9 cellular contexts compared by ENCODE assay signal in the genomic region with DNA sequence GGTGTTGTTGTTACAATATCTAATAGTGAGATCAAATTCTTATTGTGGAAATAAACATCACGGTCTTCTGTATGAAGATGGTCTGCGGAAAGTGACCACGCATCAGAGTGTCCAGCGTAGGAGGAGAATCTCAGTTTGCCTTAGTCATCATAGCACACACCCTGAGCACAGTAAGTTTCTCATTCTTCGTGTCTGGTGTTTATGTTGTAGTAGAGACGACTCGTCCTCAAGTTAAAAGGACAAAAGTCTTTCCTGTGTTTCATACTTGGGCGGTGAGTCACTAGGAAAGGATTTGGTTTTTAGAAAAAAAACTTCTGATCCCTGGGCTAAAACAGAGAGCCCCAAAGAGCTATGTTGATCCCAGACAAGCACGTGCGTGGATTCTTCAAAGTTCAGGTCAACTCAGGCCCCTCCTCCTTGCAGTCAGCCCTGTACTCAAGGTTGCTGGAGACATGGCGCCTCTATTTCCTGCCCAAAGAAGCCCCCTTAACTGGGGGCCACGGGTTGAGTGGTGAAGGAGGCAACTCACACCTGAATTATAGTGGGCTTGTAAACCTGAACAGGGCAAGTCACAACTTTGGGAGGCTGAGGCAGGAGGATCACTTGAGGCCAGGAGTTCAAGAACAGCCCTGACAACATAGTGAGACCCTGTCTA.
DNase-seq lines count a peak whose midpoint lies in the region; ATAC-seq, FAIRE-seq and TF ChIP-seq lines count a peak whose summit lies in the region.
"Had no signal": no experiment of that assay in that cellular context is flagged by ENCODE, and none has a peak within 500 bp of the region (broad histone marks: within the 10 kb centered on the region; RNA-seq: fewer than 3 reads in every experiment).

No MANE protein-coding gene starts in this region.

- H3K36me3 ChIP-seq in trophoblast cell (ENCODE audit: control insufficient read depth in 1 of 2, insufficient read depth in 2 of 2, low read length in 2 of 2) = peaks cover 1 to 2% of the 10 kb centered on the region in 2 experiments

- peaks cover 20% of the 10 kb centered on the region for H3K79me1 ChIP-seq in trophoblast cell (ENCODE audit: low read length)

- peak overlapping the region; percentile 32 for H4K8ac ChIP-seq in trophoblast cell (ENCODE audit: low read depth, low read length)

- peak overlapping the region; percentile 30 for H3K14ac ChIP-seq in trophoblast cell (ENCODE audit: low read length)

- H2BK12ac ChIP-seq in trophoblast cell (ENCODE audit: low read length) = no peak overlapping the region

- peak overlapping the region; percentile 78 for H3K27ac ChIP-seq in trophoblast cell (ENCODE audit: low read depth, low read length)

- peak overlapping the region; percentile 38 for H3K18ac ChIP-seq in trophoblast cell (ENCODE audit: low read length)

- no peak for TF ChIP-seq CTCF in fibroblast of mammary gland (conservative IDR thresholded peaks at IDR 0.05; ENCODE audit: control insufficient read depth, insufficient read depth, low read depth, low read length)

- no peaks in the 10 kb centered on the region for H3K27me3 ChIP-seq in trophoblast cell (ENCODE audit: insufficient read depth, low read length)

- H3K4me2 ChIP-seq in trophoblast cell (ENCODE audit: low read length) = peak overlapping the region; percentile 2

- no peak for ATAC-seq in HG03045 (IDR thresholded peaks at IDR 0.05; ENCODE audit: unreplicated experiment)

- no peak overlapping the region for H3K23ac ChIP-seq in trophoblast cell (ENCODE audit: low read length)

- no peak overlapping the region for H3K9ac ChIP-seq in trophoblast cell (ENCODE audit: low read length)

- no peak overlapping the region for H3K4ac ChIP-seq in trophoblast cell (ENCODE audit: low read depth, low read length)

- H3K4me1 ChIP-seq in trophoblast cell (ENCODE audit: control insufficient read depth in 1 of 2, insufficient read depth in 2 of 2, low read length in 2 of 2) = peaks cover 30 to 32% of the 10 kb centered on the region in 2 experiments

- peaks cover 1% of the 10 kb centered on the region for H3K9me3 ChIP-seq in trophoblast cell (ENCODE audit: insufficient read depth, low read depth, low read length)

- no peak overlapping the region for H4K12ac ChIP-seq in trophoblast cell (ENCODE audit: low read depth, low read length)

- peak overlapping the region; percentile 74 for H2BK5ac ChIP-seq in trophoblast cell (ENCODE audit: low read depth, low read length, poor library complexity)

- H3K79me2 ChIP-seq in trophoblast cell (ENCODE audit: control insufficient read depth, insufficient read depth, low read length, poor library complexity) = no peaks in the 10 kb centered on the region

- DNase-seq in ELF-1 (ENCODE audit: low read depth, low spot score) = peak; percentile 79
- peak; percentile 94 for DNase-seq in RCC 7860 (ENCODE audit: low spot score)
- peak; percentile 83 for DNase-seq in fibroblast of mammary gland (ENCODE audit: low read depth)
- peak; percentile 74 to 93 for DNase-seq in trophoblast cell
- no peak for DNase-seq in OCI-M1 (lab: John Stamatoyannopoulos, UW)
- DNase-seq in activated CD4-positive, alpha-beta T cell treated with anti-CD3 and anti-CD28 coated beads for 1 hour = no peak
- no peak for DNase-seq in GM19238 (ENCODE audit: insufficient read length, low spot score)
- DNase-seq: NCI-H1436 treated with DMSO at 0.1 percent for 48 hours had no signal

- H3K4me3 ChIP-seq in fibroblast of mammary gland (ENCODE audit: control insufficient read depth, low read depth, low read length) = no peak overlapping the region
- no peak overlapping the region for H3K4me3 ChIP-seq in trophoblast cell (ENCODE audit: low read depth, low read length)

- no peak overlapping the region for H2AK5ac ChIP-seq in trophoblast cell (ENCODE audit: low read length)

- peak overlapping the region; percentile 77 for H4K91ac ChIP-seq in trophoblast cell (ENCODE audit: low read depth, low read length)

- FAIRE-seq in RCC 7860 (lab: Jason Lieb, UNC) = peak; percentile 88

- WGBS in trophoblast cell (ENCODE audit: extremely low coverage, insufficient coverage, insufficient read length) = no CpG with 5 or more reads among the region's 12 CpGs

- H2BK120ac ChIP-seq in trophoblast cell (ENCODE audit: insufficient read depth, low read length, poor library complexity) = peak overlapping the region; percentile 29

- H2AFZ ChIP-seq in trophoblast cell (ENCODE audit: insufficient read depth, low read length, poor library complexity) = no peak overlapping the region

Comparison
In these comparisons a context has a peak if more than half of its experiments do, and no peak if none do; other contexts are left out.
1. DNase-seq: peak in ELF-1 (single experiment), RCC 7860 (single experiment), fibroblast of mammary gland (single experiment) and trophoblast cell (2 of 2); none in OCI-M1 (single experiment), activated CD4-positive, alpha-beta T cell treated with anti-CD3 and anti-CD28 coated beads for 1 hour (single experiment) and GM19238 (single experiment).